12 cellular contexts compared by ENCODE assay signal in genomic region chr15:51750186-51750585, GRCh38. TPM values are rescaled to one million over a fixed set of nuclear protein-coding genes. Genes with fewer than 3 reads are reported as not detected.
A peak's percentile ranks its signal among the peaks of the same experiment; 100 is the strongest.
DNase-seq lines count a peak whose midpoint lies in the region; ATAC-seq and TF ChIP-seq lines count a peak whose summit lies in the region.
"Had no signal": no experiment of that assay in that cellular context is flagged by ENCODE, and none has a peak within 500 bp of the region (broad histone marks: within the 10 kb centered on the region; RNA-seq: fewer than 3 reads in every experiment).

No MANE protein-coding gene starts in this region.

- peaks cover 52% of the 10 kb centered on the region for H3K27me3 Mint-ChIP-seq in activated CD4-positive, alpha-beta T cell treated with anti-CD3 and anti-CD28 coated beads, Interleukin-2, amount 10 ng/mL, durations not matched to agents 24 days and 14 days
- H3K27me3 Mint-ChIP-seq in GM23338 (ENCODE audit: insufficient read depth, low read depth, poor library complexity) = peaks cover 38% of the 10 kb centered on the region
- peaks cover 2% of the 10 kb centered on the region for H3K27me3 Mint-ChIP-seq in activated naive CD8-positive, alpha-beta T cell
- peaks cover 54 to 66% of the 10 kb centered on the region in 2 donors for H3K27me3 Mint-ChIP-seq in natural killer cell treated with Interleukin-12 subunit alpha and Interleukin-12 subunit beta and Interleukin-15 and Interleukin-18, amount 100 ng/mL, for 72 hours

- no peaks in the 10 kb centered on the region for H3K9me3 Mint-ChIP-seq in activated CD4-positive, alpha-beta T cell treated with anti-CD3 and anti-CD28 coated beads, Interleukin-2, amount 10 ng/mL, durations not matched to agents 24 days and 14 days
- H3K9me3 Mint-ChIP-seq in GM23338 = no peaks in the 10 kb centered on the region
- H3K9me3 Mint-ChIP-seq in activated naive CD8-positive, alpha-beta T cell (ENCODE audit: low read depth) = no peaks in the 10 kb centered on the region
- no peaks in the 10 kb centered on the region for H3K9me3 Mint-ChIP-seq in natural killer cell treated with Interleukin-12 subunit alpha and Interleukin-12 subunit beta and Interleukin-15 and Interleukin-18, amount 100 ng/mL, for 72 hours

- H3K4me1 ChIP-seq in GM23338 (ENCODE audit: insufficient read depth) (peaks cover 11% of the 10 kb centered on the region; the same call in 1 of the 2 replicates), BE2C (no peaks in the 10 kb centered on the region; the same call in 1 of the 2 replicates)

- intact Hi-C loops in activated CD4-positive, alpha-beta T cell treated with anti-CD3 and anti-CD28 coated beads, Interleukin-2, amount 10 ng/mL, durations not matched to agents 24 days and 14 days (cut with micrococcal nuclease) = loop anchor here (2.0 to 10.0 kb wide), 2 partner anchors 13 to 45 kb away; partner anchors contain the start of gene LYSMD2

- no peaks in the 10 kb centered on the region; the same call in 1 of the 2 replicates for H3F3A ChIP-seq in GM23338 (replicated peaks; ENCODE audit: low read depth)

- H3K9me2 ChIP-seq in GM23338 (ENCODE audit: insufficient read depth) = no peaks in the 10 kb centered on the region

- no peak overlapping the region for H2AFZ ChIP-seq in GM23338

- H3K36me3 ChIP-seq in GM23338 (ENCODE audit: insufficient read depth) = no peaks in the 10 kb centered on the region
- no peaks in the 10 kb centered on the region for H3K36me3 ChIP-seq in BE2C
- H3K36me3 ChIP-seq: suprapubic skin had no signal

- H3K27ac Mint-ChIP-seq in activated CD4-positive, alpha-beta T cell treated with anti-CD3 and anti-CD28 coated beads, Interleukin-2, amount 10 ng/mL, durations not matched to agents 24 days and 14 days = no peak overlapping the region
- no peak overlapping the region for H3K27ac Mint-ChIP-seq in GM23338
- no peak overlapping the region for H3K27ac Mint-ChIP-seq in activated naive CD8-positive, alpha-beta T cell
- no peak overlapping the region for H3K27ac Mint-ChIP-seq in natural killer cell treated with Interleukin-12 subunit alpha and Interleukin-12 subunit beta and Interleukin-15 and Interleukin-18, amount 100 ng/mL, for 72 hours

- H4K20me1 ChIP-seq in GM23338 (replicated peaks; ENCODE audit: insufficient read depth) = peaks cover 4% of the 10 kb centered on the region; the same call in 1 of the 2 replicates

- no peaks in the 10 kb centered on the region; the same call in 1 of the 2 replicates for H3K9me3 ChIP-seq in BE2C
- H3K9me3 ChIP-seq: A549, suprapubic skin had no signal

- H3K4me3 Mint-ChIP-seq in activated CD4-positive, alpha-beta T cell treated with anti-CD3 and anti-CD28 coated beads, Interleukin-2, amount 10 ng/mL, durations not matched to agents 24 days and 14 days = peak overlapping the region; percentile 83
- H3K4me3 Mint-ChIP-seq in GM23338 = peak overlapping the region; percentile 92; the same call in 1 of the 3 replicates
- peak overlapping the region; percentile 88 for H3K4me3 Mint-ChIP-seq in activated naive CD8-positive, alpha-beta T cell
- H3K4me3 Mint-ChIP-seq in natural killer cell treated with Interleukin-12 subunit alpha and Interleukin-12 subunit beta and Interleukin-15 and Interleukin-18, amount 100 ng/mL, for 72 hours = peak overlapping the region; percentile 77

- no peaks in the 10 kb centered on the region for H3K36me3 Mint-ChIP-seq in activated CD4-positive, alpha-beta T cell treated with anti-CD3 and anti-CD28 coated beads, Interleukin-2, amount 10 ng/mL, durations not matched to agents 24 days and 14 days (ENCODE audit: low read depth)
- no peaks in the 10 kb centered on the region for H3K36me3 Mint-ChIP-seq in GM23338 (ENCODE audit: low read depth)
- no peaks in the 10 kb centered on the region for H3K36me3 Mint-ChIP-seq in activated naive CD8-positive, alpha-beta T cell
- H3K36me3 Mint-ChIP-seq in natural killer cell treated with Interleukin-12 subunit alpha and Interleukin-12 subunit beta and Interleukin-15 and Interleukin-18, amount 100 ng/mL, for 72 hours = peaks cover 6% of the 10 kb centered on the region

- H3K27ac ChIP-seq in GM23338 (ENCODE audit: low read depth) = no peak overlapping the region
- H3K27ac ChIP-seq: A549, suprapubic skin had no signal

- no peaks in the 10 kb centered on the region for H3K79me2 ChIP-seq in GM23338 (replicated peaks; ENCODE audit: insufficient read depth)

- H3K4me1 Mint-ChIP-seq in activated CD4-positive, alpha-beta T cell treated with anti-CD3 and anti-CD28 coated beads, Interleukin-2, amount 10 ng/mL, durations not matched to agents 24 days and 14 days = peaks cover 14% of the 10 kb centered on the region
- H3K4me1 Mint-ChIP-seq in GM23338 = peaks cover 9% of the 10 kb centered on the region
- peaks cover 32% of the 10 kb centered on the region for H3K4me1 Mint-ChIP-seq in activated naive CD8-positive, alpha-beta T cell (ENCODE audit: low read depth)
- peaks cover 9 to 10% of the 10 kb centered on the region in 2 donors for H3K4me1 Mint-ChIP-seq in natural killer cell treated with Interleukin-12 subunit alpha and Interleukin-12 subunit beta and Interleukin-15 and Interleukin-18, amount 100 ng/mL, for 72 hours (ENCODE audit: low read depth in 2 of 2)

- ATAC-seq in GM23338 = no peak
- no peak for ATAC-seq in natural killer cell treated with Interleukin-12 subunit alpha and Interleukin-12 subunit beta and Interleukin-15 and Interleukin-18, amount 100 ng/mL, for 72 hours

- H3K4me2 ChIP-seq in GM23338 = peak overlapping the region; percentile 84; the same call in 1 of the 2 replicates

- no peak for DNase-seq in activated CD4-positive, alpha-beta T cell treated with anti-CD3 and anti-CD28 coated beads, Interleukin-2, amount 10 ng/mL, durations not matched to agents 24 days and 14 days
- no peak for DNase-seq in activated CD4-positive, alpha-beta T cell treated with anti-CD3 and anti-CD28 coated beads, Interleukin-2, amount 50 U/mL, for 1 hour
- DNase-seq in GM23338 (ENCODE audit: low spot score) (no peak), NCI-H69 (lab: John Stamatoyannopoulos, UW) (no peak), BE2C (no peak), SW480 (ENCODE audit: low spot score) (no peak)
- no peak for DNase-seq in natural killer cell treated with Interleukin-12 subunit alpha and Interleukin-12 subunit beta and Interleukin-15 and Interleukin-18, amount 100 ng/mL, for 72 hours (ENCODE audit: low spot score)
- DNase-seq: NCI-H1436; stimulated activated CD4-positive, alpha-beta T cell treated with anti-CD3 and anti-CD28 coated beads, Interleukin-15, amount 100 ng/mL, for 24 hours had no signal

- TF ChIP-seq CTCF in GM23338 (conservative IDR thresholded peaks at IDR 0.05; ENCODE audit: low read depth in 2 of 2) (no peak), BE2C (IDR thresholded peaks at IDR 0.05; ENCODE audit: low read depth, low read length) (no peak)

- peak overlapping the region; percentile 95; the same call in 1 of the 2 replicates for H3K4me3 ChIP-seq in GM23338
- no peak overlapping the region for H3K4me3 ChIP-seq in BE2C (ENCODE audit: low read depth, low read length)

- H3K27me3 ChIP-seq in GM23338 (ENCODE audit: insufficient read depth) (peaks cover 50% of the 10 kb centered on the region), BE2C (no peaks in the 10 kb centered on the region)
- H3K27me3 ChIP-seq: suprapubic skin had no signal

TF ChIP-seq in GM23338, 12 proteins besides CTCF, POLR2A, EP300 and RAD21 (continues in another document):
- TF ChIP-seq ZNF331 (CRISPR knock-in tag; IDR thresholded peaks at IDR 0.05; ENCODE audit: low read depth) = no peak
- no peak for TF ChIP-seq ETS1 (IDR thresholded peaks at IDR 0.05)
- no peak for TF ChIP-seq STAT1 (IDR thresholded peaks at IDR 0.05; ENCODE audit: unreplicated experiment)
- no peak for TF ChIP-seq EZH2 (IDR thresholded peaks at IDR 0.05; ENCODE audit: low read depth, unreplicated experiment)
- no peak for TF ChIP-seq POLR2AphosphoS5 (IDR thresholded peaks at IDR 0.05; ENCODE audit: low read depth)
- no peak for TF ChIP-seq NANOG (IDR thresholded peaks at IDR 0.05; ENCODE audit: borderline replicate concordance)
- TF ChIP-seq ZNF114 (CRISPR knock-in tag; IDR thresholded peaks at IDR 0.05) = no peak

RNA-seq across cellular contexts. Expression of gene TMOD2, which starts 1.2 kb away (rescaled TPM):
- total RNA-seq in activated CD4-positive, alpha-beta T cell treated with anti-CD3 and anti-CD28 coated beads, Interleukin-2, amount 10 ng/mL, durations not matched to agents 24 days and 14 days = 4.0 and 4.6 TPM in 2 replicates
- total RNA-seq in GM23338 (2014; rRNA removed; shearing (Covaris generic)) = 5.9 and 7.4 TPM in 2 replicates
- polyA plus RNA-seq in GM23338 (2016; fragmentation: Nextera tagmentation; extraction: Ambion mirVana) = 2.8 and 3.0 TPM in 2 replicates
- 1 to 10 TPM; 2.6 to 7.2 TPM for total RNA-seq in natural killer cell treated with Interleukin-12 subunit alpha and Interleukin-12 subunit beta and Interleukin-15 and Interleukin-18, amount 100 ng/mL, for 72 hours
- polyA plus RNA-seq in BE2C (2012; ENCODE audit: insufficient read depth, insufficient read length, low read depth) = 12.9 TPM

RNA-seq across cellular contexts. Expression of gene LYSMD2, which starts 12.7 kb away (rescaled TPM):
- total RNA-seq in activated CD4-positive, alpha-beta T cell treated with anti-CD3 and anti-CD28 coated beads, Interleukin-2, amount 10 ng/mL, durations not matched to agents 24 days and 14 days = 15.4 and 15.5 TPM in 2 replicates
- total RNA-seq in GM23338 (2014; rRNA removed; shearing (Covaris generic)) = 5.4 and 7.2 TPM in 2 replicates
- 5.1 and 5.9 TPM in 2 replicates for polyA plus RNA-seq in GM23338 (2016; fragmentation: Nextera tagmentation; extraction: Ambion mirVana)
- total RNA-seq in natural killer cell treated with Interleukin-12 subunit alpha and Interleukin-12 subunit beta and Interleukin-15 and Interleukin-18, amount 100 ng/mL, for 72 hours = 10 to 100 TPM; 13.4 to 27.3 TPM
- polyA plus RNA-seq in BE2C (2012; ENCODE audit: insufficient read depth, insufficient read length, low read depth) = 37.3 TPM
